In the genomic region with DNA sequence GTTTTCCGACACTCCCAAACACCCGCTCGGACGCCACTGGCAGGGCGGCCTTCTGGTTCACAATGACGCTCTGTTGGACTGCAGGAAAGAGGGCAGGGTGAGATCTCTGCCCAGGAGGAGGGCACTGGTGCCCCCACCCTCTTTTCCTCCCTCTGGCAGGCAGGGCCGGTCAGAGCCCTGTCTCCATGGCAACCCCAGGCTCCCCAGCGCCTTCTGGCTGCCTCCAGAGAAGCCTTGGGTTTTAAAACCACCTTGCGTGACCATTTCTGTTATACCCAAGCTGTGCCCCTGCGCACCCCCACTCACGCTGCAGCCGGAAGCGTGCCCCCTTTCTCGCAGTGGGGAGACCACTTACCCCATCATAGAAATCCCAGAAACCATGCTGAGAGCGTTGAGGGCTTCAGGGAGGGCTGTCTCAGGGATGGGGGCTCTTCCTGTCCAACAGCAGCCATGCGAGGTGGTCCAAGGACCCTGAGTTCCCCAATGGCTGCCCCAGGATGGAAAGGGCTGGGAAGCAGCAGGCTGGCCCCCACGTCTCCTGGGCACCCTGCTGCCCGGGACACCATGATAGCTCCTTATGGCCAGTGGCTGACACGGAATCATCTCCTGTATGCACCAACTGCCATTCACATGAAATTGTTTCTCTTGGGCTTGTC, we compare ENCODE assay signal across 1 cellular context.
TF ChIP-seq lines count a peak whose summit lies in the region.

No MANE protein-coding gene starts in this region.

TF ChIP-seq in WTC11, 78 proteins besides CTCF, POLR2A, EP300 and RAD21 (continued from another document):
- TF ChIP-seq, protein P1, sequence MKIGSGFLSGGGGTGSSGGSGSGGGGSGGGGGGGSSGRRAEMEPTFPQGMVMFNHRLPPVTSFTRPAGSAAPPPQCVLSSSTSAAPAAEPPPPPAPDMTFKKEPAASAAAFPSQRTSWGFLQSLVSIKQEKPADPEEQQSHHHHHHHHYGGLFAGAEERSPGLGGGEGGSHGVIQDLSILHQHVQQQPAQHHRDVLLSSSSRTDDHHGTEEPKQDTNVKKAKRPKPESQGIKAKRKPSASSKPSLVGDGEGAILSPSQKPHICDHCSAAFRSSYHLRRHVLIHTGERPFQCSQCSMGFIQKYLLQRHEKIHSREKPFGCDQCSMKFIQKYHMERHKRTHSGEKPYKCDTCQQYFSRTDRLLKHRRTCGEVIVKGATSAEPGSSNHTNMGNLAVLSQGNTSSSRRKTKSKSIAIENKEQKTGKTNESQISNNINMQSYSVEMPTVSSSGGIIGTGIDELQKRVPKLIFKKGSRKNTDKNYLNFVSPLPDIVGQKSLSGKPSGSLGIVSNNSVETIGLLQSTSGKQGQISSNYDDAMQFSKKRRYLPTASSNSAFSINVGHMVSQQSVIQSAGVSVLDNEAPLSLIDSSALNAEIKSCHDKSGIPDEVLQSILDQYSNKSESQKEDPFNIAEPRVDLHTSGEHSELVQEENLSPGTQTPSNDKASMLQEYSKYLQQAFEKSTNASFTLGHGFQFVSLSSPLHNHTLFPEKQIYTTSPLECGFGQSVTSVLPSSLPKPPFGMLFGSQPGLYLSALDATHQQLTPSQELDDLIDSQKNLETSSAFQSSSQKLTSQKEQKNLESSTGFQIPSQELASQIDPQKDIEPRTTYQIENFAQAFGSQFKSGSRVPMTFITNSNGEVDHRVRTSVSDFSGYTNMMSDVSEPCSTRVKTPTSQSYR (CRISPR knock-in tag; IDR thresholded peaks at IDR 0.05) = no peak
- TF ChIP-seq ZNF396 (CRISPR knock-in tag; IDR thresholded peaks at IDR 0.05; ENCODE audit: borderline replicate concordance) (no peak), CREM (CRISPR knock-in tag; IDR thresholded peaks at IDR 0.05) (no peak)
- TF ChIP-seq, protein P2, sequence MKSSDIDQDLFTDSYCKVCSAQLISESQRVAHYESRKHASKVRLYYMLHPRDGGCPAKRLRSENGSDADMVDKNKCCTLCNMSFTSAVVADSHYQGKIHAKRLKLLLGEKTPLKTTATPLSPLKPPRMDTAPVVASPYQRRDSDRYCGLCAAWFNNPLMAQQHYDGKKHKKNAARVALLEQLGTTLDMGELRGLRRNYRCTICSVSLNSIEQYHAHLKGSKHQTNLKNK (CRISPR knock-in tag; IDR thresholded peaks at IDR 0.05) = no peak
